ENCODE assay signal across 17 cellular contexts in the genomic region with DNA sequence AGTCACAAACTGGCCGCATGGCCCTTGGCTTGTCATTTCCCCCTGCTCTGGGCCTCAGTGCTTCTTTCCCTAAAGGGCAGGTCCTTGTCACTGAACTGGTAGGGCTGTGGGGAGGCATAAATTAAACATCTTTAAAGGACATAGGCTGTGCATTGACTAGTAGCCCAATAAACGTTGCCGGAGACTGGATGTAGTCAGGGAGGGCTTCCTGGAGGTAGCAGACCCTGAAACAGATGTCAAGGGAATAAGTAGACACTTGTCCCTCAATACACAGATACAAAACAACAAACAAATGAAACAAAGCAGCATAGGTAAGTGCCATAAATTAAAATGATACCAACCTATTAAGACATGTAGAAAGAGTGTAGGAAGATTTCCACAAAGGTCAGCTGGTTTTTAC.
A peak's percentile ranks its signal among the peaks of the same experiment; 100 is the strongest.
DNase-seq lines count a peak whose midpoint lies in the region; ATAC-seq, FAIRE-seq and TF ChIP-seq lines count a peak whose summit lies in the region.
"Had no signal": no experiment of that assay in that cellular context is flagged by ENCODE, and none has a peak within 500 bp of the region (broad histone marks: within the 10 kb centered on the region; RNA-seq: fewer than 3 reads in every experiment).

No MANE protein-coding gene starts in this region.

- peaks cover 0 to 4% (median 0%) of the 10 kb centered on the region in 5 experiments for H3K9me3 Mint-ChIP-seq in brain
- H3K9me3 Mint-ChIP-seq: GM23338, H9 had no signal

- peaks cover 12% of the 10 kb centered on the region for H3K27me3 Mint-ChIP-seq in brain

- WGBS in A549 (ENCODE audit: missing lambda C conversion rate) = 75% methylated on average over 3 of the region's 3 CpGs

- H4K20me1 ChIP-seq in BLaER1 treated with 17β-estradiol and CSF1 and Interleukin-3, amounts not matched to agents 10 nM and 100 nM = peaks cover 0 to 42% (median 0%) of the 10 kb centered on the region in 11 experiments; a peak in 4 of 22 replicates

- TF ChIP-seq RAD21 in A549 (conservative IDR thresholded peaks at IDR 0.05 in 1 of 2, IDR thresholded peaks at IDR 0.05 in 1 of 2) = no peak

- no peak overlapping the region for H3K4me2 ChIP-seq in A549
- peak overlapping the region; percentile 39 to 99 (median 88); a peak in 21 of 22 replicates for H3K4me2 ChIP-seq in BLaER1 treated with 17β-estradiol and CSF1 and Interleukin-3, amounts not matched to agents 10 nM and 100 nM
- H3K4me2 ChIP-seq: GM23338 had no signal

- H3K36me3 ChIP-seq in BLaER1 treated with 17β-estradiol and CSF1 and Interleukin-3, amounts not matched to agents 10 nM and 100 nM = no peaks in the 10 kb centered on the region

- no peak for TF ChIP-seq POLR2A in A549 (IDR thresholded peaks at IDR 0.05; ENCODE audit: low read length)

- H3K4me1 ChIP-seq in A549 = no peaks in the 10 kb centered on the region
- H3K4me1 ChIP-seq in BLaER1 treated with 17β-estradiol and CSF1 and Interleukin-3, amounts not matched to agents 10 nM and 100 nM = peaks cover 58 to 100% (median 97%) of the 10 kb centered on the region in 10 experiments

- peaks cover 94% of the 10 kb centered on the region for H3K4me1 Mint-ChIP-seq in brain
- H3K4me1 Mint-ChIP-seq: CD4-positive, alpha-beta memory T cell had no signal

- ATAC-seq in A549 = no peak
- ATAC-seq in HG03378 (IDR thresholded peaks at IDR 0.05; ENCODE audit: unreplicated experiment) = no peak
- ATAC-seq: GM23338, HCT116 had no signal

- peak overlapping the region in 2 of 5 experiments; percentile 10 to 49 for H3K4me3 Mint-ChIP-seq in brain
- H3K4me3 Mint-ChIP-seq: CD4-positive, alpha-beta memory T cell; GM23338; H9 had no signal

- H3K4me3 ChIP-seq in A549 = no peak overlapping the region
- no peak overlapping the region for H3K4me3 ChIP-seq in BLaER1 treated with 17β-estradiol and CSF1 and Interleukin-3, amounts not matched to agents 10 nM and 100 nM
- H3K4me3 ChIP-seq: GM23338 had no signal

- H3K27ac ChIP-seq in A549 = no peak overlapping the region
- H3K27ac ChIP-seq in BLaER1 treated with 17β-estradiol and CSF1 and Interleukin-3, amounts not matched to agents 10 nM and 100 nM = peak overlapping the region in 5 of 11 experiments; percentile 17 to 66 (median 61); a peak in 8 of 22 replicates

- H3K9ac ChIP-seq in BLaER1 treated with 17β-estradiol and CSF1 and Interleukin-3, amounts not matched to agents 10 nM and 100 nM = peak overlapping the region in 1 of 11 experiments; percentile 69; a peak in 4 of 22 replicates

- no peaks in the 10 kb centered on the region for H3K36me3 Mint-ChIP-seq in brain
- H3K36me3 Mint-ChIP-seq: CD4-positive, alpha-beta memory T cell had no signal

- no peaks in the 10 kb centered on the region for H3K9me3 ChIP-seq in A549
- no peaks in the 10 kb centered on the region for H3K9me3 ChIP-seq in BLaER1 treated with 17β-estradiol and CSF1 and Interleukin-3, amounts not matched to agents 10 nM and 100 nM (replicated peaks in 1 of 11)

- no peak for DNase-seq in A549 (ENCODE audit: low read depth in 1 of 2, low spot score in 1 of 2)
- no peak for DNase-seq in KG1 (lab: John Stamatoyannopoulos, UW)
- DNase-seq in NCI-H226 = no peak
- DNase-seq: 8988T; CD4-positive, alpha-beta memory T cell; COR-L47; DMS153; DND-41; GF-D8; H9 had no signal

- FAIRE-seq in A549 (lab: Jason Lieb, UNC) = no peak
- FAIRE-seq: GM12891, GM18507 had no signal

- POLR2A ChIA-PET in A549 (lab: Yijun Ruan, JAX) = no interaction called here

- CTCF ChIA-PET in A549 (lab: Yijun Ruan, JAX) = no interaction called here

- TF ChIP-seq CTCF in A549 (IDR thresholded peaks at IDR 0.05) = no peak
- no peak for TF ChIP-seq CTCF in brain (conservative IDR thresholded peaks at IDR 0.05)

- H3K27me3 ChIP-seq in BLaER1 treated with 17β-estradiol and CSF1 and Interleukin-3, amounts not matched to agents 10 nM and 100 nM = peaks cover 7 to 85% (median 18%) of the 10 kb centered on the region in 11 experiments

- peak overlapping the region in 3 of 5 experiments; percentile 60 to 75 (median 72) for H3K27ac Mint-ChIP-seq in brain
- H3K27ac Mint-ChIP-seq: CD4-positive, alpha-beta memory T cell; GM23338; H9 had no signal

- no peak for TF ChIP-seq EP300 in A549 (IDR thresholded peaks at IDR 0.05)

TF ChIP-seq in A549, 52 proteins besides CTCF, POLR2A, EP300 and RAD21:
- TF ChIP-seq RARB (CRISPR knock-in tag; IDR thresholded peaks at IDR 0.05) (no peak), ZFP36 (IDR thresholded peaks at IDR 0.05; ENCODE audit: borderline replicate concordance, partially characterized antibody) (peak; percentile 55), RFX5 (IDR thresholded peaks at IDR 0.05) (no peak)
